In genomic region chr1:243254927-243255790, GRCh38 we compare ENCODE assay signal across 8 cellular contexts. TPM values are rescaled to one million over a fixed set of nuclear protein-coding genes. Genes with fewer than 3 reads are reported as not detected.
DNase-seq lines count a peak whose midpoint lies in the region; ATAC-seq and TF ChIP-seq lines count a peak whose summit lies in the region.

TSS of gene CEP170 (minus strand) at chr1:243255281. CDS start at chr1:243225280, 30,001 bp downstream.

- H3K4me2 ChIP-seq in GM23338, result peak within 1 kb of the TSS; percentile 85
- peak within 1 kb of the TSS; percentile 54 for H3K4me2 ChIP-seq in neural cell (ENCODE audit: low read length)

- TF ChIP-seq RAD21 in neural cell (conservative IDR thresholded peaks at IDR 0.05), result peak; percentile 17

- TF ChIP-seq CTCF in GM23338 (conservative IDR thresholded peaks at IDR 0.05; ENCODE audit: low read depth in 2 of 2), result no peak
- TF ChIP-seq CTCF in neural cell (IDR thresholded peaks at IDR 0.05; ENCODE audit: poor library complexity, severe bottlenecking), result no peak
- TF ChIP-seq CTCF in stomach (IDR thresholded peaks at IDR 0.05), result no peak

- peak within 1 kb of the TSS; percentile 98 for H3K9ac ChIP-seq in neural cell (ENCODE audit: low read length)

- H3K9me2 ChIP-seq in GM23338 (ENCODE audit: insufficient read depth) (no peaks in the 10 kb centered on the region), neural cell (ENCODE audit: insufficient read depth, low read length) (no peaks in the 10 kb centered on the region)

- H2AFZ ChIP-seq in GM23338 (peak within 1 kb of the TSS; percentile 4; the same call in 1 of the 2 replicates), neural cell (ENCODE audit: low read depth, low read length) (peak within 1 kb of the TSS; percentile 86)

- H4K20me1 ChIP-seq in GM23338 (replicated peaks; ENCODE audit: insufficient read depth), result peaks cover 15% of the 10 kb centered on the region
- H4K20me1 ChIP-seq in neural cell (ENCODE audit: insufficient read depth), result peaks cover 32% of the 10 kb centered on the region

- H3K4me3 Mint-ChIP-seq in GM23338, result peak within 1 kb of the TSS; percentile 92

- H3K4me3 ChIP-seq in GM23338, result peak within 1 kb of the TSS; percentile 51
- H3K4me3 ChIP-seq in neural cell (ENCODE audit: low read length), result peak within 1 kb of the TSS; percentile 83
- peak within 1 kb of the TSS; percentile 87 to 97 (median 91) for H3K4me3 ChIP-seq in stomach

- intact Hi-C loops in stomach (cut with DNase I; ENCODE audit: low total_unique reads), result no loop called here

- H3F3A ChIP-seq in GM23338 (replicated peaks; ENCODE audit: low read depth), result no peaks in the 10 kb centered on the region
- H3F3A ChIP-seq in neural cell (ENCODE audit: insufficient read depth, low read length, poor library complexity, severe bottlenecking), result peaks cover 8% of the 10 kb centered on the region

- peaks cover 56% of the 10 kb centered on the region for H3K79me2 ChIP-seq in GM23338 (replicated peaks; ENCODE audit: insufficient read depth)
- H3K79me2 ChIP-seq in neural cell (replicated peaks; ENCODE audit: insufficient read depth, low read length), result peaks cover 66% of the 10 kb centered on the region

- H3K4me1 Mint-ChIP-seq in GM23338, result peaks cover 28% of the 10 kb centered on the region

- H3K36me3 ChIP-seq in GM23338 (ENCODE audit: insufficient read depth) (no peaks in the 10 kb centered on the region), neural cell (ENCODE audit: insufficient read depth, low read length) (no peaks in the 10 kb centered on the region), stomach (no peaks in the 10 kb centered on the region)

- H3K9me3 Mint-ChIP-seq in GM23338, result no peaks in the 10 kb centered on the region

- peaks cover 7% of the 10 kb centered on the region for H3K27me3 Mint-ChIP-seq in GM23338 (ENCODE audit: insufficient read depth, low read depth, poor library complexity)

- no peaks in the 10 kb centered on the region for H3K27me3 ChIP-seq in GM23338 (ENCODE audit: insufficient read depth)
- H3K27me3 ChIP-seq in neural cell (ENCODE audit: insufficient read depth, low read depth, low read length), result no peaks in the 10 kb centered on the region
- no peaks in the 10 kb centered on the region for H3K27me3 ChIP-seq in stomach

- H3K27ac ChIP-seq in GM23338 (ENCODE audit: low read depth) (peak within 1 kb of the TSS; percentile 85), neural cell (ENCODE audit: low read length) (peak within 1 kb of the TSS; percentile 94), stomach (peak within 1 kb of the TSS; percentile 91 to 97 (median 96))

- H3K4me1 ChIP-seq in GM23338 (ENCODE audit: insufficient read depth) (peaks cover 35% of the 10 kb centered on the region), stomach (peaks cover 13 to 72% (median 47%) of the 10 kb centered on the region in 4 donors)

- ATAC-seq in GM23338, result peak; percentile 79

- TF ChIP-seq POLR2A in Raji (IDR thresholded peaks at IDR 0.05; ENCODE audit: insufficient read depth, low read depth, low read length), result peak; percentile 80
- TF ChIP-seq POLR2A in stomach (IDR thresholded peaks at IDR 0.05), result peak in 1 of 4 donors; percentile 21

- no peaks in the 10 kb centered on the region for H3K9me3 ChIP-seq in neural cell (ENCODE audit: low read length)
- no peaks in the 10 kb centered on the region for H3K9me3 ChIP-seq in stomach

- WGBS in stomach, 5 donors, result 0 to 1% (median 1%) methylated on average over 22 to 74 of the region's 74 CpGs

- DNase-seq in Daoy (ENCODE audit: low read depth) (peak; percentile 99), GM23338 (ENCODE audit: low spot score) (peak; percentile 99), LHCN-M2 (ENCODE audit: low read depth) (peak; percentile 98), fibroblast of the conjunctiva (ENCODE audit: low read depth) (peak; percentile 97), stomach (peak; percentile 88)
- peak; percentile 81 for DNase-seq in activated effector memory CD4-positive, alpha-beta T cell treated with Interleukin-2 at 50 U/mL for 16 hours

- H3K27ac Mint-ChIP-seq in GM23338, result peak within 1 kb of the TSS; percentile 98

- TF ChIP-seq EP300 in neural cell (conservative IDR thresholded peaks at IDR 0.05; ENCODE audit: poor library complexity, severe bottlenecking) (peak; percentile 47), stomach (IDR thresholded peaks at IDR 0.05) (no peak)

- H3K36me3 Mint-ChIP-seq in GM23338 (ENCODE audit: low read depth), result no peaks in the 10 kb centered on the region; the same call in 2 of the 3 replicates

TF ChIP-seq in GM23338, 12 proteins besides CTCF, POLR2A, EP300 and RAD21 (continues in another document):
- TF ChIP-seq EZH2 (IDR thresholded peaks at IDR 0.05; ENCODE audit: low read depth, unreplicated experiment), result no peak
- no peak for TF ChIP-seq JUNB (IDR thresholded peaks at IDR 0.05; ENCODE audit: unreplicated experiment)

TF ChIP-seq in neural cell, 6 proteins besides CTCF, POLR2A, EP300 and RAD21:
- TF ChIP-seq TAF1 (IDR thresholded peaks at IDR 0.05; ENCODE audit: low read depth), result peak; percentile 83
- TF ChIP-seq SMC3 (conservative IDR thresholded peaks at IDR 0.05; ENCODE audit: poor library complexity), result peak; percentile 19
- peak; percentile 50 for TF ChIP-seq MXI1 (conservative IDR thresholded peaks at IDR 0.05; ENCODE audit: poor library complexity, severe bottlenecking)
- peak; percentile 99 for TF ChIP-seq POLR2AphosphoS5 (IDR thresholded peaks at IDR 0.05)
- TF ChIP-seq EZH2 (IDR thresholded peaks at IDR 0.05; ENCODE audit: borderline replicate concordance, insufficient read depth, low read length, poor library complexity, severe bottlenecking), result no peak
- TF ChIP-seq, protein P1, sequence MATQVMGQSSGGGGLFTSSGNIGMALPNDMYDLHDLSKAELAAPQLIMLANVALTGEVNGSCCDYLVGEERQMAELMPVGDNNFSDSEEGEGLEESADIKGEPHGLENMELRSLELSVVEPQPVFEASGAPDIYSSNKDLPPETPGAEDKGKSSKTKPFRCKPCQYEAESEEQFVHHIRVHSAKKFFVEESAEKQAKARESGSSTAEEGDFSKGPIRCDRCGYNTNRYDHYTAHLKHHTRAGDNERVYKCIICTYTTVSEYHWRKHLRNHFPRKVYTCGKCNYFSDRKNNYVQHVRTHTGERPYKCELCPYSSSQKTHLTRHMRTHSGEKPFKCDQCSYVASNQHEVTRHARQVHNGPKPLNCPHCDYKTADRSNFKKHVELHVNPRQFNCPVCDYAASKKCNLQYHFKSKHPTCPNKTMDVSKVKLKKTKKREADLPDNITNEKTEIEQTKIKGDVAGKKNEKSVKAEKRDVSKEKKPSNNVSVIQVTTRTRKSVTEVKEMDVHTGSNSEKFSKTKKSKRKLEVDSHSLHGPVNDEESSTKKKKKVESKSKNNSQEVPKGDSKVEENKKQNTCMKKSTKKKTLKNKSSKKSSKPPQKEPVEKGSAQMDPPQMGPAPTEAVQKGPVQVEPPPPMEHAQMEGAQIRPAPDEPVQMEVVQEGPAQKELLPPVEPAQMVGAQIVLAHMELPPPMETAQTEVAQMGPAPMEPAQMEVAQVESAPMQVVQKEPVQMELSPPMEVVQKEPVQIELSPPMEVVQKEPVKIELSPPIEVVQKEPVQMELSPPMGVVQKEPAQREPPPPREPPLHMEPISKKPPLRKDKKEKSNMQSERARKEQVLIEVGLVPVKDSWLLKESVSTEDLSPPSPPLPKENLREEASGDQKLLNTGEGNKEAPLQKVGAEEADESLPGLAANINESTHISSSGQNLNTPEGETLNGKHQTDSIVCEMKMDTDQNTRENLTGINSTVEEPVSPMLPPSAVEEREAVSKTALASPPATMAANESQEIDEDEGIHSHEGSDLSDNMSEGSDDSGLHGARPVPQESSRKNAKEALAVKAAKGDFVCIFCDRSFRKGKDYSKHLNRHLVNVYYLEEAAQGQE (IDR thresholded peaks at IDR 0.05; ENCODE audit: borderline replicate concordance), result peak; percentile 87
TF ChIP-seq in neural cell: peak in this region for 5.

RNA-seq across cellular contexts. Expression of gene CEP170, which starts in this region (rescaled TPM):
- 51.0 and 60.1 TPM in 2 replicates for total RNA-seq in Daoy (2014; rRNA removed; shearing (Covaris generic))
- total RNA-seq in GM23338 (2014; rRNA removed; shearing (Covaris generic)), result 93.1 and 100 TPM in 2 replicates
- 89.2 and 104 TPM in 2 replicates for polyA plus RNA-seq in GM23338 (2016; fragmentation: Nextera tagmentation; extraction: Ambion mirVana)
- total RNA-seq in LHCN-M2 (2014; rRNA removed), result 91.8 and 105 TPM in 2 replicates
- polyA plus RNA-seq in LHCN-M2 (2012), result 19.8 TPM
- 383 and 403 TPM in 2 replicates for polyA plus RNA-seq in neural cell
- 611 and 700 TPM in 2 replicates for polyA minus RNA-seq in neural cell
- total RNA-seq in stomach, result 10 to 100 TPM in 4 of 5 donors, under 1 TPM in 1; 0.87 to 71.0 (median 20.9) TPM
- 1 to 10 TPM; 5.0 to 6.1 (median 5.7) TPM for polyA plus RNA-seq in stomach

Comparison
In these comparisons a context has a peak if more than half of its experiments do, and no peak if none do; other contexts are left out.
1. Peak in every context shown above with its lines: DNase-seq, ATAC-seq, H3K4me3 ChIP-seq and H3K27ac ChIP-seq.
2. RNA of gene CEP170 (polyA plus RNA-seq): 383 to 403 TPM in neural cell and 89.2 to 104 TPM in GM23338; 5.0 to 6.1 TPM in stomach; every median in the first group is over 10 times any median in the second.